1 cellular context compared by ENCODE assay signal in the genomic region with DNA sequence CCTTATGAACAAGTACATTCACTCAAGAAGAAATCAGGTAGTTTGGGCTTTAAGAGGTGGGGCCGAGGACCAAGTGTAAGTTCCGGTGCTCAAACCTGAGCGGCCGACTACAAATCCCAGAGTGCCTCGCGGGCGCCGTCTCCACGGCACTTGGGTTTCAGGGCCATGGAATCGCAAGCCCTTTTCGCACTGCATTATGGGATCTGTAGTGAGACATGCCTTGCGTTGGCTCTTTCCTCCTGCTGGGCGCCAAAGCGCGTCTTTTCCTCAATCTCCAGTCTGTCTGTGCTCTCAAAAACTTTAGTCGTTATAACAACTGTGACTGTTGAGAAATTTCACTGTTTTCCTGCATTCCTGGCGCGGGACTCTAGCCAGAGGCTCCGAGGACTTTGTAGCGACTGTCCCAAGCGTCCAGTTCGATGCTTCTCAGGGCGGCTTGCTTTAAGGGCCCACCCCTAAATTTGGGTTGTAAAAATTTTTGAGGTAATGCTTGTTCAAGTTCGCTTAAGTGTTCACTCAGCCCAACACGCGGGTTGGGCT.
TF ChIP-seq lines count a peak whose summit lies in the region.

No MANE protein-coding gene starts in this region.

TF ChIP-seq in GM12878, 131 proteins besides CTCF, POLR2A, EP300 and RAD21 (continued from another document):
- TF ChIP-seq SREBF2 (IDR thresholded peaks at IDR 0.05; ENCODE audit: low read length) (no peak), MEF2B (IDR thresholded peaks at IDR 0.05; ENCODE audit: partially characterized antibody, poor library complexity, severe bottlenecking) (no peak), CREB1 (IDR thresholded peaks at IDR 0.05; ENCODE audit: low read depth) (peak; percentile 79)
TF ChIP-seq in GM12878: peak in this region for 20.
